Comparison of ENCODE assay signal across 1 cellular context in the genomic region with DNA sequence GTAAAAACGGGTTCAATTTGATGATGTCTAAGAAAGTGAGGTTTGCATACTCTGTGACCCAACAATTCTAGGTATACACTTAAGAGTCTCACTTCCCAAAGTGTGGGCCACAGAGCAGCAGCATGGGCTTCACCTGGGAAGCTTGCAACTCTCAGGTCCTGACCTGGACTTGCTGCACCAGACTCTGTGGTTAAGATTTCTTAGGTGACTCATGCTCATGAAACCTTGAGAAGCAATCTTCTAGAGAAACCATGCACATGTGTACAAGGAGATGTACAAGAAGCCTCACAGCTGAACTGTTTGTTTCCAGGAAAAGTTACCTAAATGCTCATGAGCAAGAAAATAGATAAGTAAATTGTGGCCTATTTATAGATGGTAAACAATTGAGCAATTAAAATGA.
TF ChIP-seq lines count a peak whose summit lies in the region.

No MANE protein-coding gene starts in this region.

TF ChIP-seq in GM23338, 12 proteins besides CTCF, POLR2A, EP300 and RAD21 (continued from another document):
- TF ChIP-seq, protein P1, sequence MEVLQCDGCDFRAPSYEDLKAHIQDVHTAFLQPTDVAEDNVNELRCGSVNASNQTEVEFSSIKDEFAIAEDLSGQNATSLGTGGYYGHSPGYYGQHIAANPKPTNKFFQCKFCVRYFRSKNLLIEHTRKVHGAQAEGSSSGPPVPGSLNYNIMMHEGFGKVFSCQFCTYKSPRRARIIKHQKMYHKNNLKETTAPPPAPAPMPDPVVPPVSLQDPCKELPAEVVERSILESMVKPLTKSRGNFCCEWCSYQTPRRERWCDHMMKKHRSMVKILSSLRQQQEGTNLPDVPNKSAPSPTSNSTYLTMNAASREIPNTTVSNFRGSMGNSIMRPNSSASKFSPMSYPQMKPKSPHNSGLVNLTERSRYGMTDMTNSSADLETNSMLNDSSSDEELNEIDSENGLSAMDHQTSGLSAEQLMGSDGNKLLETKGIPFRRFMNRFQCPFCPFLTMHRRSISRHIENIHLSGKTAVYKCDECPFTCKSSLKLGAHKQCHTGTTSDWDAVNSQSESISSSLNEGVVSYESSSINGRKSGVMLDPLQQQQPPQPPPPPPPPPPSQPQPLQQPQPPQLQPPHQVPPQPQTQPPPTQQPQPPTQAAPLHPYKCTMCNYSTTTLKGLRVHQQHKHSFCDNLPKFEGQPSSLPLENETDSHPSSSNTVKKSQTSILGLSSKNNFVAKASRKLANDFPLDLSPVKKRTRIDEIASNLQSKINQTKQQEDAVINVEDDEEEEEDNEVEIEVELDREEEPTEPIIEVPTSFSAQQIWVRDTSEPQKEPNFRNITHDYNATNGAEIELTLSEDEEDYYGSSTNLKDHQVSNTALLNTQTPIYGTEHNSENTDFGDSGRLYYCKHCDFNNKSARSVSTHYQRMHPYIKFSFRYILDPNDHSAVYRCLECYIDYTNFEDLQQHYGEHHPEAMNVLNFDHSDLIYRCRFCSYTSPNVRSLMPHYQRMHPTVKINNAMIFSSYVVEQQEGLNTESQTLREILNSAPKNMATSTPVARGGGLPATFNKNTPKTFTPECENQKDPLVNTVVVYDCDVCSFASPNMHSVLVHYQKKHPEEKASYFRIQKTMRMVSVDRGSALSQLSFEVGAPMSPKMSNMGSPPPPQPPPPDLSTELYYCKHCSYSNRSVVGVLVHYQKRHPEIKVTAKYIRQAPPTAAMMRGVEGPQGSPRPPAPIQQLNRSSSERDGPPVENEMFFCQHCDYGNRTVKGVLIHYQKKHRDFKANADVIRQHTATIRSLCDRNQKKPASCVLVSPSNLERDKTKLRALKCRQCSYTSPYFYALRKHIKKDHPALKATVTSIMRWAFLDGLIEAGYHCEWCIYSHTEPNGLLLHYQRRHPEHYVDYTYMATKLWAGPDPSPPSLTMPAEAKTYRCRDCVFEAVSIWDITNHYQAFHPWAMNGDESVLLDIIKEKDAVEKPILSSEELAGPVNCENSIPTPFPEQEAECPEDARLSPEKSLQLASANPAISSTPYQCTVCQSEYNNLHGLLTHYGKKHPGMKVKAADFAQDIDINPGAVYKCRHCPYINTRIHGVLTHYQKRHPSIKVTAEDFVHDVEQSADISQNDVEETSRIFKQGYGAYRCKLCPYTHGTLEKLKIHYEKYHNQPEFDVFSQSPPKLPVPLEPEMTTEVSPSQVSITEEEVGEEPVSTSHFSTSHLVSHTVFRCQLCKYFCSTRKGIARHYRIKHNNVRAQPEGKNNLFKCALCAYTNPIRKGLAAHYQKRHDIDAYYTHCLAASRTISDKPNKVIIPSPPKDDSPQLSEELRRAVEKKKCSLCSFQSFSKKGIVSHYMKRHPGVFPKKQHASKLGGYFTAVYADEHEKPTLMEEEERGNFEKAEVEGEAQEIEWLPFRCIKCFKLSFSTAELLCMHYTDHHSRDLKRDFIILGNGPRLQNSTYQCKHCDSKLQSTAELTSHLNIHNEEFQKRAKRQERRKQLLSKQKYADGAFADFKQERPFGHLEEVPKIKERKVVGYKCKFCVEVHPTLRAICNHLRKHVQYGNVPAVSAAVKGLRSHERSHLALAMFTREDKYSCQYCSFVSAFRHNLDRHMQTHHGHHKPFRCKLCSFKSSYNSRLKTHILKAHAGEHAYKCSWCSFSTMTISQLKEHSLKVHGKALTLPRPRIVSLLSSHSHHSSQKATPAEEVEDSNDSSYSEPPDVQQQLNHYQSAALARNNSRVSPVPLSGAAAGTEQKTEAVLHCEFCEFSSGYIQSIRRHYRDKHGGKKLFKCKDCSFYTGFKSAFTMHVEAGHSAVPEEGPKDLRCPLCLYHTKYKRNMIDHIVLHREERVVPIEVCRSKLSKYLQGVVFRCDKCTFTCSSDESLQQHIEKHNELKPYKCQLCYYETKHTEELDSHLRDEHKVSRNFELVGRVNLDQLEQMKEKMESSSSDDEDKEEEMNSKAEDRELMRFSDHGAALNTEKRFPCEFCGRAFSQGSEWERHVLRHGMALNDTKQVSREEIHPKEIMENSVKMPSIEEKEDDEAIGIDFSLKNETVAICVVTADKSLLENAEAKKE (CRISPR knock-in tag; IDR thresholded peaks at IDR 0.05): no peak
- TF ChIP-seq ZNF331 (CRISPR knock-in tag; IDR thresholded peaks at IDR 0.05; ENCODE audit: low read depth) (no peak), NANOG (IDR thresholded peaks at IDR 0.05; ENCODE audit: borderline replicate concordance) (no peak), CREB1 (CRISPR knock-in tag; IDR thresholded peaks at IDR 0.05; ENCODE audit: low read depth) (no peak)
